ENCODE assay signal across 10 cellular contexts in the genomic region with DNA sequence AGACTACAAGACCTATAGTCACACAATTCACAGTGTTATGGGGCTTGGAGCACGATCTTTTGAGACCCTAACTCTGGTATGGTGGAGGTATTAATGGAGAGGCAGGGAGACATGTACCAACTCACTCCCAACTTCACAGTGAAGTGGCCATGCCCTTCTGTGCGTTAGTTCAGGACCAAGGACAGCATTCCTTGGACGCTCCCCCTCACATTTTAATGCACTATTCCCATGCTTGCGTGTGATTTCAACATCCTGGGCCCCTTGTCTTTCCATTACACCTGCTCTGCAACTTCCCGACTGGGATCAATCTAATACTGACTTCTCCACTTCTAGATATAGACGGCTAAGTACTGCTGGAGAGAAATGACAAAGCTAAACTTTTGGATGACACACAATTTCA.
DNase-seq lines count a peak whose midpoint lies in the region; ATAC-seq and TF ChIP-seq lines count a peak whose summit lies in the region.
"Had no signal": no experiment of that assay in that cellular context is flagged by ENCODE, and none has a peak within 500 bp of the region (broad histone marks: within the 10 kb centered on the region; RNA-seq: fewer than 3 reads in every experiment).

No MANE protein-coding gene starts in this region.

- H3K27ac Mint-ChIP-seq in activated naive CD4-positive, alpha-beta T cell treated with anti-CD3 and anti-CD28 coated beads, Interleukin-2, amount 50 U/mL, for 72 hours: no peak overlapping the region

- H3K9me3 Mint-ChIP-seq in activated naive CD4-positive, alpha-beta T cell treated with anti-CD3 and anti-CD28 coated beads, Interleukin-2, amount 50 U/mL, for 72 hours: peaks cover 0 to 7% of the 10 kb centered on the region in 2 donors

- H3K36me3 Mint-ChIP-seq in activated naive CD4-positive, alpha-beta T cell treated with anti-CD3 and anti-CD28 coated beads, Interleukin-2, amount 50 U/mL, for 72 hours: no peaks in the 10 kb centered on the region

- CTCF ChIA-PET in RWPE1 (lab: Yijun Ruan, JAX): interaction anchor here (0.6 to 1.2 kb wide), 2 partner anchors 150 to 1080 kb away, joined by 3 to 5 read pairs; no protein-coding TSS in a partner anchor

- H3K27ac ChIP-seq in RWPE1: no peak overlapping the region

- H3K4me3 ChIP-seq in fibroblast of pulmonary artery (replicated peaks; ENCODE audit: low read depth, low read length): no peak overlapping the region

- ATAC-seq in activated naive CD4-positive, alpha-beta T cell treated with anti-CD3 and anti-CD28 coated beads, Interleukin-2, amount 50 U/mL, for 72 hours: no peak

- peak; percentile 6 for DNase-seq in DMS53 (lab: John Stamatoyannopoulos, UW)
- DNase-seq in DMS53 treated with DMSO at 0.1 percent for 48 hours (lab: John Stamatoyannopoulos, UW; ENCODE audit: unreplicated experiment): no peak
- DNase-seq in RWPE1 (ENCODE audit: low spot score): peak; percentile 30
- DNase-seq in fibroblast of pulmonary artery (ENCODE audit: low read depth): peak; percentile 72
- DNase-seq in retina: peak; percentile 11
- DNase-seq in NCI-H2171 treated with DMSO at 0.1 percent for 48 hours (lab: John Stamatoyannopoulos, UW): no peak
- no peak for DNase-seq in COR-L47 (lab: John Stamatoyannopoulos, UW)
- DNase-seq in activated naive CD4-positive, alpha-beta T cell treated with anti-CD3 and anti-CD28 coated beads, Interleukin-2, amount 50 U/mL, for 72 hours (ENCODE audit: low spot score in 2 of 2): no peak
- DNase-seq: kidney, NCI-H2029 treated with DMSO at 0.1 percent for 48 hours had no signal

- TF ChIP-seq CTCF in RWPE1 (conservative IDR thresholded peaks at IDR 0.05; ENCODE audit: low read depth) (no peak), fibroblast of pulmonary artery (IDR thresholded peaks at IDR 0.05; ENCODE audit: low read length, missing control alignments) (no peak)

- POLR2A ChIA-PET in RWPE1 (lab: Yijun Ruan, JAX; ENCODE audit: low non-redundant PET): no interaction called here

Comparison
In these comparisons a context has a peak if more than half of its experiments do, and no peak if none do; other contexts are left out.
1. DNase-seq: peak in DMS53 (single experiment), RWPE1 (single experiment), fibroblast of pulmonary artery (single experiment) and retina (single experiment); none in DMS53 treated with DMSO at 0.1 percent for 48 hours (single experiment), NCI-H2171 treated with DMSO at 0.1 percent for 48 hours (single experiment), COR-L47 (single experiment) and activated naive CD4-positive, alpha-beta T cell treated with anti-CD3 and anti-CD28 coated beads, Interleukin-2, amount 50 U/mL, for 72 hours (0 of 2).